Comparison of ENCODE assay signal across 8 cellular contexts in the genomic region with DNA sequence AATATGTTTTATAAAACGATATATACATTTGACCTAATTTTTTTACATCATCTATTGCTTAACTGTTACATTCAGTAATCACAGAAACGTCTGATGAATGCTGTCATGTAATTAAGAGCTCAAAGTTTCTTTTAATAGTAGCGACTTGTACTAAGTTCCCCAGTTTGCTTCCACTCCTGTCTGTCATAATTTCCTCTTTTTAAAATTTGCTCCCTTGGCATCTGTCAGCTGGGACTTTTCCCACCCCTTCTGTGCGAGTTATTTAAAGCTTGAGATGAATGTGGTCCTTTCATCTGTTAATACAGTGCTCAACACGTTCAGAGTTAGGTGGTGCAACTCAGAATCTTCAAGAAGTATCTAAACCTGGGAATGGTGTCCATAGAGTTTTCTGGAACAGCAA. TPM values are rescaled to one million over a fixed set of nuclear protein-coding genes. Genes with fewer than 3 reads are reported as not detected.
DNase-seq lines count a peak whose midpoint lies in the region; ATAC-seq, FAIRE-seq and TF ChIP-seq lines count a peak whose summit lies in the region.

No MANE protein-coding gene starts in this region.

- peaks cover 0 to 2% (median 0%) of the 10 kb centered on the region in 7 donors for H3K9me3 Mint-ChIP-seq in CD14-positive monocyte
- no peaks in the 10 kb centered on the region for H3K9me3 Mint-ChIP-seq in memory B cell

- DNase-seq in CD14-positive monocyte (ENCODE audit: low spot score) = no peak
- no peak for DNase-seq in GM12878 (ENCODE audit: low read depth, low spot score)
- DNase-seq in memory B cell (ENCODE audit: low spot score in 2 of 2) = no peak
- DNase-seq in effector CD8-positive, alpha-beta T cell (lab: John Stamatoyannopoulos, UW) = no peak
- DNase-seq in GM19238 (ENCODE audit: insufficient read length, low spot score) = no peak
- DNase-seq in NCI-H146 (lab: John Stamatoyannopoulos, UW) = no peak
- DNase-seq in activated gamma-delta T cell (lab: John Stamatoyannopoulos, UW) = no peak

- peaks cover 51% of the 10 kb centered on the region for H3K79me2 ChIP-seq in KMS-11 (ENCODE audit: insufficient read depth, low read depth)
- H3K79me2 ChIP-seq in GM12878 (ENCODE audit: control insufficient read depth, insufficient read depth, low read length) = peaks cover 25% of the 10 kb centered on the region

- SMC1A ChIA-PET in GM12878 (lab: Charles Lee; ENCODE audit: uncharacterized antibody, unreplicated experiment) = interaction anchor here (0.5 to 1.6 kb wide), 8 partner anchors 8 to 1763 kb away, joined by 3 to 7 read pairs (median 4); a partner anchor contains a TSS

- RAD21 ChIA-PET in GM12878 (lab: Charles Lee; ENCODE audit: unreplicated experiment) = interaction anchor here (0.9 to 3.1 kb wide), 9 partner anchors 22 to 732 kb away, joined by 3 to 16 read pairs (median 3); a partner anchor contains a TSS

- H3K27ac Mint-ChIP-seq in CD14-positive monocyte (peak overlapping the region; percentile 85 to 96 (median 95)), memory B cell (peak overlapping the region; percentile 88)

- POLR2A ChIA-PET in GM12878 (lab: Charles Lee) = interaction anchor here (1.6 to 2.3 kb wide), 3 partner anchors 13 to 60 kb away, joined by 3 to 12 read pairs (median 3); no protein-coding TSS in a partner anchor

- H3K27ac ChIP-seq in KMS-11 (no peak overlapping the region; the same call in 1 of the 2 replicates), GM12878 (ENCODE audit: control insufficient read depth, insufficient read depth) (no peak overlapping the region)

- H2AFZ ChIP-seq in KMS-11 (ENCODE audit: low read depth) = peak overlapping the region; percentile 76; the same call in 1 of the 2 replicates
- peak overlapping the region; percentile 85; the same call in 1 of the 2 replicates for H2AFZ ChIP-seq in GM12878 (ENCODE audit: control insufficient read depth, low read depth, low read length)

- H4K20me1 ChIP-seq in KMS-11 (ENCODE audit: insufficient read depth) = no peaks in the 10 kb centered on the region
- H4K20me1 ChIP-seq in GM12878 (ENCODE audit: control insufficient read depth, insufficient read depth) = no peaks in the 10 kb centered on the region

- 15% methylated on average over 5 of the region's 5 CpGs for WGBS in GM12878 (ENCODE audit: insufficient coverage, insufficient replicate concordance, low lambda C conversion rate, missing lambda C conversion rate)

- H3K27me3 ChIP-seq in KMS-11 (ENCODE audit: insufficient read depth, low read depth) (no peaks in the 10 kb centered on the region), GM12878 (replicated peaks in 1 of 2; ENCODE audit: control insufficient read depth in 2 of 2, insufficient read depth in 2 of 2, low read length in 1 of 2) (no peaks in the 10 kb centered on the region)

- FAIRE-seq in GM12878 (lab: Jason Lieb, UNC) = no peak

- H3K4me1 ChIP-seq in KMS-11 (ENCODE audit: low read depth, poor library complexity, severe bottlenecking) (peaks cover 26% of the 10 kb centered on the region), GM12878 (ENCODE audit: control insufficient read depth, insufficient read depth, low read length) (no peaks in the 10 kb centered on the region)

- ATAC-seq in GM12878 (no peak), memory B cell (ENCODE audit: low read depth) (no peak)

- TF ChIP-seq EP300 in GM12878 (IDR thresholded peaks at IDR 0.05; ENCODE audit: borderline replicate concordance in 1 of 2, control insufficient read depth in 1 of 2, low read depth in 2 of 2, low read length in 2 of 2) = no peak

- peak overlapping the region; percentile 92 to 99 for H3K4me3 Mint-ChIP-seq in CD14-positive monocyte
- peak overlapping the region; percentile 98 for H3K4me3 Mint-ChIP-seq in memory B cell

- TF ChIP-seq RAD21 in GM12878 (IDR thresholded peaks at IDR 0.05; ENCODE audit: insufficient read depth, low read depth, low read length) = no peak

- peak overlapping the region; percentile 75 for H3K4me2 ChIP-seq in KMS-11
- peak overlapping the region; percentile 77 for H3K4me2 ChIP-seq in GM12878 (ENCODE audit: control insufficient read depth, insufficient read depth)

- in situ Hi-C loops in GM12878 (cut with MboI) = loop anchor here (10.0 kb wide), 1 partner anchor 662 kb away; a partner anchor contains a TSS

- H3K9ac ChIP-seq in KMS-11 (peak overlapping the region; percentile 84), GM12878 (ENCODE audit: control insufficient read depth, insufficient read depth, low read length) (peak overlapping the region; percentile 29; the same call in 1 of the 2 replicates)

- TF ChIP-seq CTCF in CD14-positive monocyte (IDR thresholded peaks at IDR 0.05) (no peak), KMS-11 (conservative IDR thresholded peaks at IDR 0.05; ENCODE audit: low read depth, low read length) (no peak), GM12878 (IDR thresholded peaks at IDR 0.05 in 2 of 3, conservative IDR thresholded peaks at IDR 0.05 in 1 of 3; ENCODE audit: control insufficient read depth in 2 of 3, extremely low read depth in 1 of 3, insufficient read depth in 1 of 3, low read depth in 3 of 3, low read length in 3 of 3) (no peak)

- H3K4me1 Mint-ChIP-seq in CD14-positive monocyte = peaks cover 25% of the 10 kb centered on the region
- H3K4me1 Mint-ChIP-seq in memory B cell = peaks cover 39% of the 10 kb centered on the region

- H3K36me3 ChIP-seq in KMS-11 (ENCODE audit: insufficient read depth) (no peaks in the 10 kb centered on the region), GM12878 (ENCODE audit: control insufficient read depth in 2 of 2, insufficient read depth in 2 of 2, low read length in 1 of 2) (no peaks in the 10 kb centered on the region)

- intact Hi-C loops in CD14-positive monocyte (cut with micrococcal nuclease) (loop anchor here in 1 of 2 donors (10.0 kb wide), 1 partner anchor 118 kb away; a partner anchor contains a TSS), GM12878 (cut with micrococcal nuclease; ENCODE audit: unreplicated experiment) (loop anchor here (2.0 to 10.0 kb wide), 5 partner anchors 120 to 1140 kb away; a partner anchor contains a TSS)

- H3K27me3 Mint-ChIP-seq in CD14-positive monocyte (ENCODE audit: low read depth in 3 of 3) (no peaks in the 10 kb centered on the region), memory B cell (no peaks in the 10 kb centered on the region)

- H3K4me3 ChIP-seq in KMS-11 (IDR thresholded peaks at IDR 0.05; ENCODE audit: insufficient read depth, low read depth, low read length) (no peak overlapping the region), GM12878 (peak overlapping the region; percentile 72)

- TSS peak; percentile 52 for BruUV-seq in GM12878 (replicated peaks; lab: Mats Ljungman, UMichigan)

- CTCF ChIA-PET in GM12878 (lab: Yijun Ruan, JAX) = interaction anchor here (0.6 to 1.5 kb wide), 6 partner anchors 18 to 725 kb away, joined by 3 to 6 read pairs (median 3); no protein-coding TSS in a partner anchor

- no peak for TF ChIP-seq POLR2A in GM12878 (IDR thresholded peaks at IDR 0.05; ENCODE audit: low read depth, low read length)

- H3K36me3 Mint-ChIP-seq in CD14-positive monocyte (peaks cover 3 to 4% of the 10 kb centered on the region in 2 donors), memory B cell (peaks cover 9% of the 10 kb centered on the region)

- H3K9me3 ChIP-seq in GM12878 (replicated peaks; ENCODE audit: control insufficient read depth, insufficient read depth, low read length) = no peaks in the 10 kb centered on the region; the same call in 2 of the 3 replicates

TF ChIP-seq in GM12878, 131 proteins besides CTCF, POLR2A, EP300 and RAD21 (continues in another document):
- TF ChIP-seq, protein P1, sequence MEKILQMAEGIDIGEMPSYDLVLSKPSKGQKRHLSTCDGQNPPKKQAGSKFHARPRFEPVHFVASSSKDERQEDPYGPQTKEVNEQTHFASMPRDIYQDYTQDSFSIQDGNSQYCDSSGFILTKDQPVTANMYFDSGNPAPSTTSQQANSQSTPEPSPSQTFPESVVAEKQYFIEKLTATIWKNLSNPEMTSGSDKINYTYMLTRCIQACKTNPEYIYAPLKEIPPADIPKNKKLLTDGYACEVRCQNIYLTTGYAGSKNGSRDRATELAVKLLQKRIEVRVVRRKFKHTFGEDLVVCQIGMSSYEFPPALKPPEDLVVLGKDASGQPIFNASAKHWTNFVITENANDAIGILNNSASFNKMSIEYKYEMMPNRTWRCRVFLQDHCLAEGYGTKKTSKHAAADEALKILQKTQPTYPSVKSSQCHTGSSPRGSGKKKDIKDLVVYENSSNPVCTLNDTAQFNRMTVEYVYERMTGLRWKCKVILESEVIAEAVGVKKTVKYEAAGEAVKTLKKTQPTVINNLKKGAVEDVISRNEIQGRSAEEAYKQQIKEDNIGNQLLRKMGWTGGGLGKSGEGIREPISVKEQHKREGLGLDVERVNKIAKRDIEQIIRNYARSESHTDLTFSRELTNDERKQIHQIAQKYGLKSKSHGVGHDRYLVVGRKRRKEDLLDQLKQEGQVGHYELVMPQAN (conservative IDR thresholded peaks at IDR 0.05) = no peak
- TF ChIP-seq, protein P2, sequence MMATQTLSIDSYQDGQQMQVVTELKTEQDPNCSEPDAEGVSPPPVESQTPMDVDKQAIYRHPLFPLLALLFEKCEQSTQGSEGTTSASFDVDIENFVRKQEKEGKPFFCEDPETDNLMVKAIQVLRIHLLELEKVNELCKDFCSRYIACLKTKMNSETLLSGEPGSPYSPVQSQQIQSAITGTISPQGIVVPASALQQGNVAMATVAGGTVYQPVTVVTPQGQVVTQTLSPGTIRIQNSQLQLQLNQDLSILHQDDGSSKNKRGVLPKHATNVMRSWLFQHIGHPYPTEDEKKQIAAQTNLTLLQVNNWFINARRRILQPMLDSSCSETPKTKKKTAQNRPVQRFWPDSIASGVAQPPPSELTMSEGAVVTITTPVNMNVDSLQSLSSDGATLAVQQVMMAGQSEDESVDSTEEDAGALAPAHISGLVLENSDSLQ (IDR thresholded peaks at IDR 0.05) = peak; percentile 25; the same call in 1 of the 2 replicates
- TF ChIP-seq GATAD2B (conservative IDR thresholded peaks at IDR 0.05; ENCODE audit: low read depth) = no peak

RNA-seq across cellular contexts. Expression of a gene that starts 1.2 kb away (rescaled TPM):
- polyA plus RNA-seq in CD14-positive monocyte (10 to 100 TPM; 37.8 to 37.9 TPM), GM12878 (2011; rRNA removed) (30.5 and 42.2 TPM in 2 replicates), GM12878 (2014; fragmentation: Illumina TruSeq; extraction: Trizol) (19.0 and 21.3 TPM in 2 replicates), GM12878 (2014; fragmentation: Nextera tagmentation; extraction: Ambion mirVana) (10 to 100 TPM; 12.0 to 13.2 TPM), GM12878 (2014; rRNA removed) (17.5 and 18.5 TPM in 2 replicates), GM12878 (2016; fragmentation: Nextera tagmentation; extraction: Ambion mirVana) (10 to 100 TPM; 25.3 to 26.5 TPM)
- 29.5 and 30.1 TPM in 2 replicates for total RNA-seq in GM12878 (2013; cell fraction: nucleolus; rRNA removed)
- total RNA-seq in GM12878 (2014; rRNA removed) (16.7 and 20.8 TPM in 2 replicates), GM12878 (2014; rRNA removed; fragmentation: Illumina TruSeq; extraction: Trizol) (23.8 and 24.0 TPM in 2 replicates), GM12878 (2021) (22.5 and 23.0 TPM in 2 replicates)
- 7.7 TPM for polyA plus RNA-seq in GM12878 (2011; ENCODE audit: low read depth)
- polyA plus RNA-seq in GM12878 (2011; cell fraction: cytosol; rRNA removed) = 16.5 and 17.1 TPM in 2 replicates
- 15.7 and 17.2 TPM in 2 replicates for polyA plus RNA-seq in GM12878 (2011; cell fraction: nucleus; rRNA removed)
- polyA plus RNA-seq in GM12878 (2012) = 10.4 and 16.0 TPM in 2 replicates
- 36.7 and 56.3 TPM in 2 replicates for polyA minus RNA-seq in GM12878 (2011; rRNA and poly(A)+ RNA removed)
- 12.6 and 16.0 TPM in 2 replicates for polyA minus RNA-seq in GM12878 (2011; cell fraction: cytosol; rRNA and poly(A)+ RNA removed)
- polyA minus RNA-seq in GM12878 (2011; cell fraction: nucleus; rRNA and poly(A)+ RNA removed) = 23.7 and 48.8 TPM in 2 replicates
